Comparison of ENCODE assay signal across 1 cellular context in genomic region chr1:205444931-205445652, GRCh38.
TF ChIP-seq lines count a peak whose summit lies in the region.

No MANE protein-coding gene starts in this region.

TF ChIP-seq in K562, 482 proteins besides CTCF, POLR2A, EP300 and RAD21 (continues in another document):
- TF ChIP-seq VEZF1 (CRISPR knock-in tag; IDR thresholded peaks at IDR 0.05) (no peak), THRB (CRISPR knock-in tag; conservative IDR thresholded peaks at IDR 0.05) (no peak), CBX2 (IDR thresholded peaks at IDR 0.05; ENCODE audit: insufficient read depth, low read length, poor library complexity, severe bottlenecking) (no peak), ZFX (CRISPR knock-in tag; IDR thresholded peaks at IDR 0.05) (peak; percentile 57; the same call in 1 of the 2 replicates), TSC22D4 (tag; IDR thresholded peaks at IDR 0.05) (no peak), TCF15 (CRISPR knock-in tag; IDR thresholded peaks at IDR 0.05) (no peak), SFPQ (IDR thresholded peaks at IDR 0.05; ENCODE audit: low read depth, low read length) (no peak), PTBP1 (IDR thresholded peaks at IDR 0.05; ENCODE audit: low read depth, low read length) (no peak), SIX5 (IDR thresholded peaks at IDR 0.05; ENCODE audit: borderline replicate concordance in 1 of 2, insufficient read depth in 1 of 2, low read depth in 1 of 2, low read length in 2 of 2) (peak in 1 of 2 experiments; percentile 24; a peak in 1 of 4 replicates), ZNF174 (CRISPR knock-in tag; IDR thresholded peaks at IDR 0.05) (no peak), CC2D1A (IDR thresholded peaks at IDR 0.05) (no peak), TFAM (CRISPR knock-in tag; conservative IDR thresholded peaks at IDR 0.05) (no peak), RERE (CRISPR knock-in tag; IDR thresholded peaks at IDR 0.05; ENCODE audit: borderline replicate concordance) (no peak), ZNF41 (CRISPR knock-in tag; conservative IDR thresholded peaks at IDR 0.05) (no peak), MIER1 (IDR thresholded peaks at IDR 0.05; ENCODE audit: low read depth) (no peak), ZNF224 (CRISPR knock-in tag; IDR thresholded peaks at IDR 0.05) (no peak), TAF1 (IDR thresholded peaks at IDR 0.05; ENCODE audit: control insufficient read depth, extremely low read depth, insufficient read depth, low read length, severe bottlenecking) (no peak), JUN (IDR thresholded peaks at IDR 0.05; ENCODE audit: borderline replicate concordance, low read depth, low read length) (no peak), JUN (CRISPR knock-in tag; IDR thresholded peaks at IDR 0.05; ENCODE audit: borderline replicate concordance) (no peak), THAP12 (CRISPR knock-in tag; IDR thresholded peaks at IDR 0.05) (no peak), FOXK1 (CRISPR knock-in tag; IDR thresholded peaks at IDR 0.05; ENCODE audit: borderline replicate concordance) (no peak), MEF2D (tag; conservative IDR thresholded peaks at IDR 0.05; ENCODE audit: low read depth) (no peak), MYNN (IDR thresholded peaks at IDR 0.05) (no peak), MYNN (CRISPR knock-in tag; IDR thresholded peaks at IDR 0.05) (no peak), ZNF197 (CRISPR knock-in tag; IDR thresholded peaks at IDR 0.05; ENCODE audit: low read depth) (no peak), CCAR2 (IDR thresholded peaks at IDR 0.05; ENCODE audit: low read depth, low read length) (no peak), AFF1 (IDR thresholded peaks at IDR 0.05; ENCODE audit: low read depth in 1 of 2, partially characterized antibody in 2 of 2) (peak in 1 of 2 experiments; percentile 92), ZBTB7A (IDR thresholded peaks at IDR 0.05; ENCODE audit: borderline replicate concordance, control insufficient read depth, low read depth, low read length) (0 out of 2 replicates have a peak, but pooled peaks have one; percentile 17), FOXJ2 (tag; IDR thresholded peaks at IDR 0.05) (no peak), SNRNP70 (optimal IDR thresholded peaks at IDR 0.05; ENCODE audit: low read depth, low read length) (no peak), ZNF436 (CRISPR knock-in tag; IDR thresholded peaks at IDR 0.05) (no peak), CEBPZ (IDR thresholded peaks at IDR 0.05; ENCODE audit: borderline replicate concordance, low read depth, low read length) (no peak), ZFP36 (IDR thresholded peaks at IDR 0.05; ENCODE audit: low read depth, low read length, partially characterized antibody) (no peak), ZFPM2 (CRISPR knock-in tag; IDR thresholded peaks at IDR 0.05) (no peak), CHD1 (IDR thresholded peaks at IDR 0.05; ENCODE audit: low read length) (no peak), TCF7L2 (IDR thresholded peaks at IDR 0.05; ENCODE audit: low read depth, low read length) (no peak), ETV1 (tag; conservative IDR thresholded peaks at IDR 0.05; ENCODE audit: low read depth) (peak; percentile 38; the same call in 1 of the 2 replicates), SOX6 (IDR thresholded peaks at IDR 0.05) (no peak), FOSL1 (tag; conservative IDR thresholded peaks at IDR 0.05) (no peak), ELF1 (tag; IDR thresholded peaks at IDR 0.05) (no peak), ZBED1 (IDR thresholded peaks at IDR 0.05) (no peak), NCOA6 (IDR thresholded peaks at IDR 0.05) (no peak), ZNF143 (CRISPR knock-in tag; IDR thresholded peaks at IDR 0.05) (peak; percentile 66), HEY1 (CRISPR knock-in tag; IDR thresholded peaks at IDR 0.05; ENCODE audit: borderline replicate concordance) (no peak), TEAD2 (tag; IDR thresholded peaks at IDR 0.05) (no peak), NELFE (IDR thresholded peaks at IDR 0.05; ENCODE audit: insufficient read depth, insufficient read length) (no peak)
